Comparison of ENCODE assay signal across 24 cellular contexts in genomic region chr12:20885116-20885515, GRCh38.
"Had no signal": no experiment of that assay in that cellular context is flagged by ENCODE, and none has a peak within 500 bp of the region (broad histone marks: within the 10 kb centered on the region; RNA-seq: fewer than 3 reads in every experiment).

No MANE protein-coding gene starts in this region.

- H3K4me3 ChIP-seq: lower lobe of right lung, neural progenitor cell, ovary, sigmoid colon, spleen, tibial nerve, uterus had no signal

- DNase-seq: hippocampal formation; immature natural killer cell; kidney; left ventricle myocardium superior; lower lobe of right lung; mammary epithelial cell; mesenchymal stem cell; natural killer cell; nephron progenitor cell; ovary; retina; right cardiac atrium; sigmoid colon; small intestine; spleen; stimulated activated CD4-positive, alpha-beta T cell treated with anti-CD3 and anti-CD28 coated beads, Interleukin-4, amount 100 ng/mL, for 24 hours; stimulated activated naive CD4-positive, alpha-beta T cell; uterus had no signal

- H3K27me3 Mint-ChIP-seq: progenitor cell of endocrine pancreas; stimulated activated naive CD8-positive, alpha-beta T cell treated with anti-CD3 and anti-CD28 coated beads, Interleukin-15, Interleukin-2, amounts not matched to agents 100 ng/mL and 50 ng/mL, for 24 hours; type B pancreatic cell had no signal

- H3K36me3 Mint-ChIP-seq: immature natural killer cell; natural killer cell; neural progenitor cell; stimulated activated effector memory CD8-positive, alpha-beta T cell treated with anti-CD3 and anti-CD28 coated beads, Interleukin-12 subunit alpha, Interleukin-12 subunit beta, amount 100 ng/mL, for 72 hours; type B pancreatic cell had no signal

- H3K9me3 Mint-ChIP-seq: type B pancreatic cell had no signal

- H3K27ac Mint-ChIP-seq: immature natural killer cell; natural killer cell; nephron progenitor cell; neural progenitor cell; progenitor cell of endocrine pancreas; stimulated activated effector memory CD8-positive, alpha-beta T cell treated with anti-CD3 and anti-CD28 coated beads, Interleukin-12 subunit alpha, Interleukin-12 subunit beta, amount 100 ng/mL, for 72 hours; stimulated activated naive CD8-positive, alpha-beta T cell treated with anti-CD3 and anti-CD28 coated beads, Interleukin-15, Interleukin-2, amounts not matched to agents 100 ng/mL and 50 ng/mL, for 24 hours; type B pancreatic cell had no signal

- H3K4me1 Mint-ChIP-seq: immature natural killer cell; natural killer cell; nephron progenitor cell; neural progenitor cell; stimulated activated effector memory CD8-positive, alpha-beta T cell treated with anti-CD3 and anti-CD28 coated beads, Interleukin-12 subunit alpha, Interleukin-12 subunit beta, amount 100 ng/mL, for 72 hours had no signal

- H3K4me3 Mint-ChIP-seq: immature natural killer cell; natural killer cell; nephron progenitor cell; neural progenitor cell; stimulated activated effector memory CD8-positive, alpha-beta T cell treated with anti-CD3 and anti-CD28 coated beads, Interleukin-12 subunit alpha, Interleukin-12 subunit beta, amount 100 ng/mL, for 72 hours; stimulated activated naive CD8-positive, alpha-beta T cell treated with anti-CD3 and anti-CD28 coated beads, Interleukin-15, Interleukin-2, amounts not matched to agents 100 ng/mL and 50 ng/mL, for 24 hours; type B pancreatic cell had no signal
